35 cellular contexts compared by ENCODE assay signal in the genomic region with DNA sequence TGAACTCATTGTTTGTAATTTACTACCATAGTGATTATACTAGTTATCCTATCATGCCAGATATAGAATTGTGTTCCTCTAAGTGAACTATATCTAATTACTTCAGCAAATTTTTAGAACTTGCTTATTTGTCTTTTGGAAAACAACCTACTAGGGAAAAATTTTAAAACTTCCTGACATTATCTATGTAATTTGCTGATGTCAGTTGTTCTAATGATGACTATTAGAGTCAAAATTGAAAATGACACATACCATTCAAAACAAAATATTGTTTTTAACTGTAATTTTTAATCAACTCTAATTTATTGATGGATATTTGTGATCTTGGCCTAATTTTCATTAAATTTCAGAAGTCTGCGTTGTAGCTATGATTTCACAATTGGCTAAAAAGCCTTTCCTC.
"Had no signal": no experiment of that assay in that cellular context is flagged by ENCODE, and none has a peak within 500 bp of the region (broad histone marks: within the 10 kb centered on the region; RNA-seq: fewer than 3 reads in every experiment).

No MANE protein-coding gene starts in this region.

- FAIRE-seq: astrocyte, colon, TTC549 had no signal

- DNase-seq: activated B cell treated with CpG ODN at 0.5 μM for 24 hours; activated CD4-positive, alpha-beta memory T cell treated with anti-CD3 and anti-CD28 coated beads for 36 hours; activated CD4-positive, alpha-beta T cell treated with anti-CD3 and anti-CD28 coated beads for 4 hours; activated CD4-positive, alpha-beta T cell treated with anti-CD3 and anti-CD28 coated beads, Interleukin-2, amount 10 ng/mL, durations not matched to agents 24 days and 14 days; activated CD4-positive, alpha-beta T cell treated with anti-CD3 and anti-CD28 coated beads, Interleukin-2, amount 50 U/mL, for 1 hour; activated CD4-positive, alpha-beta T cell treated with anti-CD3 and anti-CD28 coated beads, Interleukin-2, amount 50 U/mL, for 4 hours; activated CD4-positive, CD25-positive, alpha-beta regulatory T cell treated with anti-CD3 and anti-CD28 coated beads, Interleukin-2, amount 50 U/mL, for 72 hours; activated CD8-positive, alpha-beta memory T cell treated with anti-CD3 and anti-CD28 coated beads, Interleukin-2, amount 50 U/mL, for 4 hours; activated CD8-positive, alpha-beta T cell treated with anti-CD3 and anti-CD28 coated beads for 36 hours; activated effector memory CD4-positive, alpha-beta T cell treated with anti-CD3 and anti-CD28 coated beads, Interleukin-2, amount 50 U/mL, for 16 hours; activated gamma-delta T cell treated with Interleukin-2 at 50 U/mL for 16 hours; activated naive CD4-positive, alpha-beta T cell; activated naive CD4-positive, alpha-beta T cell treated with anti-CD3 and anti-CD28 coated beads for 36 hours; activated naive CD4-positive, alpha-beta T cell treated with anti-CD3 and anti-CD28 coated beads, Interleukin-2, amount 50 U/mL, for 16 hours; activated naive CD8-positive, alpha-beta T cell treated with anti-CD3 and anti-CD28 coated beads for 36 hours; activated T-cell treated with anti-CD3 and anti-CD28 coated beads for 4 hours; activated T-cell treated with anti-CD3 and anti-CD28 coated beads, Interleukin-2, amount 50 U/mL, for 1 hour; activated T-cell treated with anti-CD3 and anti-CD28 coated beads, Interleukin-2, amount 50 U/mL, for 4 hours; activated T-cell treated with anti-CD3 and anti-CD28 coated beads, Interleukin-2, amount 50 U/mL, for 72 hours; adrenal gland; amniotic stem cell; aorta; body of pancreas; brain microvascular endothelial cell; central memory CD4-positive, alpha-beta T cell; T-helper 2 cell; T-helper 9 cell had no signal

- H3K27me3 ChIP-seq: adrenal gland, body of pancreas, brain microvascular endothelial cell, breast epithelium had no signal

- H3K27ac ChIP-seq: adrenal gland, body of pancreas, brain microvascular endothelial cell, breast epithelium, coronary artery, VCaP had no signal

- H3K4me3 ChIP-seq: adrenal gland, body of pancreas, breast epithelium, coronary artery had no signal

- H3K4me1 ChIP-seq: adrenal gland, body of pancreas, breast epithelium had no signal

- H3K9me3 ChIP-seq: adrenal gland, body of pancreas, breast epithelium had no signal

- H3K36me3 ChIP-seq: adrenal gland, brain microvascular endothelial cell, breast epithelium had no signal

- ATAC-seq: activated CD8-positive, alpha-beta T cell treated with anti-CD3 and anti-CD28 coated beads for 36 hours; activated naive CD4-positive, alpha-beta T cell treated with anti-CD3 and anti-CD28 coated beads, Interleukin-2, amount 50 U/mL, for 72 hours; activated T-cell treated with anti-CD3 and anti-CD28 coated beads, Interleukin-2, amount 50 U/mL, for 4 hours; activated T-cell treated with anti-CD3 and anti-CD28 coated beads, Interleukin-2, amount 50 U/mL, for 72 hours; activated T-helper 17 cell treated with anti-CD3 and anti-CD28 coated beads, Interleukin-2, amount 50 U/mL, for 72 hours; body of pancreas had no signal
